In the genomic region with DNA sequence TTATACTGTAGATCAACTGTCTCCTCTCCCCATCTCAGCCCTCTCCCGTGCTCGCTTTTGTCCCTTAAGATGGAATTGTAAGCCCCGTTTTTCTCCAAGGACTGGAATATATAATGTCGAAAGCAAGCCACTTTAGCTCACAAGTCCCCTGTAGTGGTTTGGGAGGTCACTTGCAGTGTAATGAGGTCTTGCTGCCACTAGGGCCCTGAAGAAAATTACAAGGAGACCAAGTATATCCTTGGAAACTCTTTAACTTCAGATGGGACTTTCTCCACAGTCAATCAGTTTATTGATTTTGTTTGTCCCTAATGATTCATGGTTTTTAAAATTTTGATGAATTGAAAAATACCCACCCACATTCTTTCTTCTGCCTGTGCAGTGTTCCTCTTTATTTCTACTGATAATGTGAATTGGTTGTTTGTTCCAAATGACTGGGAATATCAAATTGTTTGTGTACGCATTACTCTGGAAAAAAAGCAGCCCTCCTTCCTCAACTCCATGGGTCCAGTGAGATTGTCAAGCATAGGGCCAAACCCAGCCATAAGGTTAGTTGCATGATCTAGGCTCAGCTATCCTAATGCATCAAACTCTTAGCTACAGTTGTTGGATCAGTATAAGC, we compare ENCODE assay signal across 11 cellular contexts.
A peak's percentile ranks its signal among the peaks of the same experiment; 100 is the strongest.
DNase-seq lines count a peak whose midpoint lies in the region; ATAC-seq, FAIRE-seq and TF ChIP-seq lines count a peak whose summit lies in the region.
"Had no signal": no experiment of that assay in that cellular context is flagged by ENCODE, and none has a peak within 500 bp of the region (broad histone marks: within the 10 kb centered on the region; RNA-seq: fewer than 3 reads in every experiment).

No MANE protein-coding gene starts in this region.

- no peak overlapping the region for H3K4me3 Mint-ChIP-seq in activated naive CD4-positive, alpha-beta T cell treated with anti-CD3 and anti-CD28 coated beads, Interleukin-2, amount 50 U/mL, for 24 hours
- H3K4me3 Mint-ChIP-seq in activated naive CD4-positive, alpha-beta T cell treated with anti-CD3 and anti-CD28 coated beads, Interleukin-2, amount 10 ng/mL, durations not matched to agents 7 days and 5 days = no peak overlapping the region
- H3K4me3 Mint-ChIP-seq: stimulated activated naive CD8-positive, alpha-beta T cell treated with anti-CD3 and anti-CD28 coated beads, Interleukin-15, Interleukin-2, amounts not matched to agents 100 ng/mL and 50 ng/mL, for 24 hours had no signal

- WGBS in spleen, 5 donors = 71 to 83% (median 81%) methylated on average over 5 of the region's 5 CpGs

- no peak overlapping the region for H3K27ac ChIP-seq in spleen

- no peak for DNase-seq in activated naive CD4-positive, alpha-beta T cell treated with anti-CD3 and anti-CD28 coated beads, Interleukin-2, amount 10 ng/mL, durations not matched to agents 7 days and 5 days
- DNase-seq in bronchial epithelial cell (ENCODE audit: low read depth) = peak; percentile 9
- no peak for DNase-seq in spleen
- no peak for DNase-seq in NCI-H1105 (lab: John Stamatoyannopoulos, UW)
- DNase-seq in NCI-H510A (lab: John Stamatoyannopoulos, UW) = no peak
- no peak for DNase-seq in activated CD4-positive, alpha-beta T cell treated with anti-CD3 and anti-CD28 coated beads, Interleukin-2, amount 50 U/mL, for 4 hours
- DNase-seq: activated naive CD4-positive, alpha-beta T cell treated with anti-CD3 and anti-CD28 coated beads, Interleukin-2, amount 50 U/mL, for 16 hours; Right ventricle myocardium superior had no signal

- no peaks in the 10 kb centered on the region for H3K27me3 ChIP-seq in bronchial epithelial cell (ENCODE audit: control insufficient read depth, insufficient read depth, low read length)
- no peaks in the 10 kb centered on the region for H3K27me3 ChIP-seq in spleen (replicated peaks in 1 of 7)

- H3K27ac Mint-ChIP-seq in activated naive CD4-positive, alpha-beta T cell treated with anti-CD3 and anti-CD28 coated beads, Interleukin-2, amount 50 U/mL, for 24 hours = peak overlapping the region; percentile 61
- H3K27ac Mint-ChIP-seq in activated naive CD4-positive, alpha-beta T cell treated with anti-CD3 and anti-CD28 coated beads, Interleukin-2, amount 10 ng/mL, durations not matched to agents 7 days and 5 days = no peak overlapping the region
- H3K27ac Mint-ChIP-seq: stimulated activated naive CD8-positive, alpha-beta T cell treated with anti-CD3 and anti-CD28 coated beads, Interleukin-15, Interleukin-2, amounts not matched to agents 100 ng/mL and 50 ng/mL, for 24 hours had no signal

- H3K36me3 Mint-ChIP-seq in activated naive CD4-positive, alpha-beta T cell treated with anti-CD3 and anti-CD28 coated beads, Interleukin-2, amount 50 U/mL, for 24 hours = no peaks in the 10 kb centered on the region
- no peaks in the 10 kb centered on the region for H3K36me3 Mint-ChIP-seq in activated naive CD4-positive, alpha-beta T cell treated with anti-CD3 and anti-CD28 coated beads, Interleukin-2, amount 10 ng/mL, durations not matched to agents 7 days and 5 days

- H3K4me3 ChIP-seq in bronchial epithelial cell (ENCODE audit: low read depth, low read length) = no peak overlapping the region
- no peak overlapping the region for H3K4me3 ChIP-seq in spleen

- no peaks in the 10 kb centered on the region for H3K36me3 ChIP-seq in bronchial epithelial cell (ENCODE audit: control insufficient read depth, insufficient read depth, low read length)
- no peaks in the 10 kb centered on the region for H3K36me3 ChIP-seq in spleen

- H3K27me3 Mint-ChIP-seq in activated naive CD4-positive, alpha-beta T cell treated with anti-CD3 and anti-CD28 coated beads, Interleukin-2, amount 50 U/mL, for 24 hours = peaks cover 5% of the 10 kb centered on the region
- peaks cover 4% of the 10 kb centered on the region for H3K27me3 Mint-ChIP-seq in activated naive CD4-positive, alpha-beta T cell treated with anti-CD3 and anti-CD28 coated beads, Interleukin-2, amount 10 ng/mL, durations not matched to agents 7 days and 5 days

- CTCF ChIA-PET in activated naive CD4-positive, alpha-beta T cell treated with anti-CD3 and anti-CD28 coated beads, Interleukin-2, amount 10 ng/mL, durations not matched to agents 7 days and 5 days (lab: Charles Lee) = interaction anchor here (0.9 kb wide), 1 partner anchor 11 kb away, joined by 3 read pairs; no protein-coding TSS in a partner anchor

- H3K4me1 ChIP-seq in spleen = peaks cover 0 to 5% (median 0%) of the 10 kb centered on the region in 6 donors

- H3K4me1 Mint-ChIP-seq in activated naive CD4-positive, alpha-beta T cell treated with anti-CD3 and anti-CD28 coated beads, Interleukin-2, amount 50 U/mL, for 24 hours = no peaks in the 10 kb centered on the region
- no peaks in the 10 kb centered on the region for H3K4me1 Mint-ChIP-seq in activated naive CD4-positive, alpha-beta T cell treated with anti-CD3 and anti-CD28 coated beads, Interleukin-2, amount 10 ng/mL, durations not matched to agents 7 days and 5 days

- no peak for TF ChIP-seq POLR2A in spleen (IDR thresholded peaks at IDR 0.05)

- H3K9me3 Mint-ChIP-seq in activated naive CD4-positive, alpha-beta T cell treated with anti-CD3 and anti-CD28 coated beads, Interleukin-2, amount 50 U/mL, for 24 hours = no peaks in the 10 kb centered on the region
- H3K9me3 Mint-ChIP-seq in activated naive CD4-positive, alpha-beta T cell treated with anti-CD3 and anti-CD28 coated beads, Interleukin-2, amount 10 ng/mL, durations not matched to agents 7 days and 5 days = no peaks in the 10 kb centered on the region
- H3K9me3 Mint-ChIP-seq: stimulated activated naive CD8-positive, alpha-beta T cell treated with anti-CD3 and anti-CD28 coated beads, Interleukin-15, Interleukin-2, amounts not matched to agents 100 ng/mL and 50 ng/mL, for 24 hours had no signal

- intact Hi-C loops in spleen (cut with DNase I; ENCODE audit: low total_unique reads) = no loop called here

- H3K9me3 ChIP-seq in spleen = no peaks in the 10 kb centered on the region

- peak; percentile 87 for ATAC-seq in HG03354 (IDR thresholded peaks at IDR 0.05; ENCODE audit: poor library complexity, severe bottlenecking, unreplicated experiment)

- FAIRE-seq in bronchial epithelial cell (lab: Jason Lieb, UNC) = no peak

- peak; percentile 53 for TF ChIP-seq CTCF in bronchial epithelial cell (IDR thresholded peaks at IDR 0.05; ENCODE audit: insufficient read depth, low read length, severe bottlenecking)
- peak in 6 of 11 experiments; percentile 8 to 44 (median 38) for TF ChIP-seq CTCF in spleen (IDR thresholded peaks at IDR 0.05 in 8 of 11, conservative IDR thresholded peaks at IDR 0.05 in 3 of 11)
